ENCODE assay signal across 8 cellular contexts in genomic region chr21:8377093-8377841, GRCh38.
A peak's percentile ranks its signal among the peaks of the same experiment; 100 is the strongest.
DNase-seq lines count a peak whose midpoint lies in the region; ATAC-seq and TF ChIP-seq lines count a peak whose summit lies in the region.
"Not testable (repeated sequence)": the region's sequence is repeated elsewhere in the genome, so short reads cannot be mapped to it uniquely, and the experiment has no call there.

No MANE protein-coding gene starts in this region.

- not testable (repeated sequence) for H3K18ac ChIP-seq in IMR-90 (ENCODE audit: low read depth, low read length)

- H3K79me1 ChIP-seq in IMR-90 (ENCODE audit: low read depth in 1 of 2, low read length in 2 of 2) = not testable (repeated sequence)

- H2AK9ac ChIP-seq in IMR-90 (replicated peaks; ENCODE audit: low read depth, low read length, poor library complexity) = not testable (repeated sequence)

- not testable (repeated sequence) for H2AK5ac ChIP-seq in IMR-90 (ENCODE audit: low read depth, low read length)

- CTCF ChIA-PET in IMR-90 (lab: Yijun Ruan, JAX) = not testable (repeated sequence)

- H3K36me3 Mint-ChIP-seq in activated naive CD8-positive, alpha-beta T cell treated with anti-CD3 and anti-CD28 coated beads, Interleukin-2, amount 10 ng/mL, durations not matched to agents 7 days and 5 days; stimulated activated naive B cell treated with anti-CD40 and anti-IgM and Interleukin-4, amounts not matched to agents 10 μg/mL and 1 μg/mL and 100 μg/mL, for 72 hours: not testable (repeated sequence)

- not testable (repeated sequence) for H3K27ac ChIP-seq in IMR-90 (ENCODE audit: insufficient read depth, low read length); left lung

- dilution Hi-C loops in IMR-90 (cut with HindIII; ENCODE audit: low sequenced_read_pairs, unreplicated experiment) = not testable (repeated sequence)

- H4K20me1 ChIP-seq in IMR-90 (ENCODE audit: insufficient read depth, low read length) = not testable (repeated sequence)

- not testable (repeated sequence) for H3K4me1 ChIP-seq in IMR-90 (ENCODE audit: control insufficient read depth, insufficient read depth, low read length); left lung

- H3K14ac ChIP-seq in IMR-90 (replicated peaks; ENCODE audit: low read depth, low read length) = not testable (repeated sequence)

- intact Hi-C loops in IMR-90 (cut with micrococcal nuclease); left lung (cut with DNase I): not testable (repeated sequence)

- H3K27me3 ChIP-seq in IMR-90 (ENCODE audit: control insufficient read depth, insufficient read depth, low read length); left lung: not testable (repeated sequence)

- not testable (repeated sequence) for H4K91ac ChIP-seq in IMR-90 (ENCODE audit: insufficient read depth, low read depth, low read length)

- TF ChIP-seq RAD21 in IMR-90 (IDR thresholded peaks at IDR 0.05; ENCODE audit: low read length) = not testable (repeated sequence)

- DNase-seq in IMR-90; activated naive CD8-positive, alpha-beta T cell treated with anti-CD3 and anti-CD28 coated beads, Interleukin-2, amount 10 ng/mL, durations not matched to agents 7 days and 5 days; left lung; stimulated activated naive B cell treated with anti-CD40 and anti-IgM and Interleukin-4, amounts not matched to agents 10 μg/mL and 1 μg/mL and 100 μg/mL, for 72 hours: not testable (repeated sequence)

- H3K4me2 ChIP-seq in IMR-90 (ENCODE audit: low read depth, low read length) = not testable (repeated sequence)

- in situ Hi-C loops in IMR-90 (cut with MboI; ENCODE audit: low sequenced_read_pairs) = not testable (repeated sequence)

- not testable (repeated sequence) for H3K56ac ChIP-seq in IMR-90 (ENCODE audit: extremely low read depth, insufficient read depth, low read length)

- H3K23ac ChIP-seq in IMR-90 (ENCODE audit: low read depth, low read length) = not testable (repeated sequence)

- not testable (repeated sequence) for TF ChIP-seq POLR2A in GM18505 (IDR thresholded peaks at IDR 0.05; ENCODE audit: borderline replicate concordance, extremely low read depth, insufficient read depth, insufficient read length); IMR-90 (IDR thresholded peaks at IDR 0.05; ENCODE audit: low read depth, low read length)

- H3K36me3 ChIP-seq in IMR-90 (ENCODE audit: control insufficient read depth, insufficient read depth, low read length); left lung: not testable (repeated sequence)

- H2AFZ ChIP-seq in IMR-90 (replicated peaks; ENCODE audit: low read length, poor library complexity) = not testable (repeated sequence)

- H3K27ac Mint-ChIP-seq in activated naive CD8-positive, alpha-beta T cell treated with anti-CD3 and anti-CD28 coated beads, Interleukin-2, amount 10 ng/mL, durations not matched to agents 7 days and 5 days; stimulated activated naive B cell treated with anti-CD40 and anti-IgM and Interleukin-4, amounts not matched to agents 10 μg/mL and 1 μg/mL and 100 μg/mL, for 72 hours: not testable (repeated sequence)

- WGBS in IMR-90 (ENCODE audit: extremely low coverage in 2 of 2, insufficient read length in 1 of 2), 2 experiments = no CpG with 5 or more reads among the region's 22 CpGs

- H3K9me1 ChIP-seq in IMR-90 (ENCODE audit: insufficient read depth, low read length) = not testable (repeated sequence)

- not testable (repeated sequence) for H2BK15ac ChIP-seq in IMR-90 (ENCODE audit: low read depth, low read length)

- not testable (repeated sequence) for H2BK120ac ChIP-seq in IMR-90 (ENCODE audit: low read depth, low read length)

- H3K9me3 Mint-ChIP-seq in activated naive CD8-positive, alpha-beta T cell treated with anti-CD3 and anti-CD28 coated beads, Interleukin-2, amount 10 ng/mL, durations not matched to agents 7 days and 5 days; stimulated activated naive B cell treated with anti-CD40 and anti-IgM and Interleukin-4, amounts not matched to agents 10 μg/mL and 1 μg/mL and 100 μg/mL, for 72 hours: not testable (repeated sequence)

- H3K4me3 Mint-ChIP-seq in activated naive CD8-positive, alpha-beta T cell treated with anti-CD3 and anti-CD28 coated beads, Interleukin-2, amount 10 ng/mL, durations not matched to agents 7 days and 5 days; stimulated activated naive B cell treated with anti-CD40 and anti-IgM and Interleukin-4, amounts not matched to agents 10 μg/mL and 1 μg/mL and 100 μg/mL, for 72 hours: not testable (repeated sequence)

- H2BK5ac ChIP-seq in IMR-90 (ENCODE audit: low read depth, low read length, poor library complexity, severe bottlenecking) = not testable (repeated sequence)

- H3K27me3 Mint-ChIP-seq in activated naive CD8-positive, alpha-beta T cell treated with anti-CD3 and anti-CD28 coated beads, Interleukin-2, amount 10 ng/mL, durations not matched to agents 7 days and 5 days; stimulated activated naive B cell treated with anti-CD40 and anti-IgM and Interleukin-4, amounts not matched to agents 10 μg/mL and 1 μg/mL and 100 μg/mL, for 72 hours: not testable (repeated sequence)

- H3K4ac ChIP-seq in IMR-90 (ENCODE audit: low read depth, low read length) = not testable (repeated sequence)

- H4K8ac ChIP-seq in IMR-90 (ENCODE audit: low read depth in 2 of 2, low read length in 2 of 2) = not testable (repeated sequence)

- not testable (repeated sequence) for TF ChIP-seq CTCF in IMR-90 (conservative IDR thresholded peaks at IDR 0.05; ENCODE audit: low read depth, low read length); left lung (IDR thresholded peaks at IDR 0.05)

- not testable (repeated sequence) for H3K9me3 ChIP-seq in IMR-90 (ENCODE audit: control insufficient read depth, insufficient read depth, low read length); left lung

- not testable (repeated sequence) for BruUV-seq in IMR-90 (replicated peaks; lab: Mats Ljungman, UMichigan)

- H3K4me1 Mint-ChIP-seq in activated naive CD8-positive, alpha-beta T cell treated with anti-CD3 and anti-CD28 coated beads, Interleukin-2, amount 10 ng/mL, durations not matched to agents 7 days and 5 days; stimulated activated naive B cell treated with anti-CD40 and anti-IgM and Interleukin-4, amounts not matched to agents 10 μg/mL and 1 μg/mL and 100 μg/mL, for 72 hours: not testable (repeated sequence)

- H3K4me3 ChIP-seq in IMR-90 (ENCODE audit: insufficient read depth, low read depth, low read length); left lung: not testable (repeated sequence)

- POLR2A ChIA-PET in IMR-90 (lab: Charles Lee; ENCODE audit: unreplicated experiment); activated naive CD8-positive, alpha-beta T cell treated with anti-CD3 and anti-CD28 coated beads, Interleukin-2, amount 10 ng/mL, durations not matched to agents 7 days and 5 days (lab: Charles Lee): not testable (repeated sequence)

- ATAC-seq in GM18505 (IDR thresholded peaks at IDR 0.05; ENCODE audit: unreplicated experiment) = peak; percentile 72
- peak; percentile 79 for ATAC-seq in GM21360 (IDR thresholded peaks at IDR 0.05; ENCODE audit: unreplicated experiment)
- peak; percentile 60 for ATAC-seq in HG02588 (IDR thresholded peaks at IDR 0.05; ENCODE audit: unreplicated experiment)
- peak; percentile 48 for ATAC-seq in HG03097 (IDR thresholded peaks at IDR 0.05; ENCODE audit: low FRiP score, unreplicated experiment)
- ATAC-seq in IMR-90 (ENCODE audit: low read depth) = peak; percentile 87
- peak; percentile 74 for ATAC-seq in activated naive CD8-positive, alpha-beta T cell treated with anti-CD3 and anti-CD28 coated beads, Interleukin-2, amount 10 ng/mL, durations not matched to agents 7 days and 5 days (ENCODE audit: low read depth)
- peak; percentile 86 for ATAC-seq in left lung
- ATAC-seq in stimulated activated naive B cell treated with anti-CD40 and anti-IgM and Interleukin-4, amounts not matched to agents 10 μg/mL and 1 μg/mL and 100 μg/mL, for 72 hours (replicated peaks) = peak; percentile 78 to 81

- not testable (repeated sequence) for H2BK20ac ChIP-seq in IMR-90 (ENCODE audit: low read depth, low read length)

- not testable (repeated sequence) for H4K5ac ChIP-seq in IMR-90 (ENCODE audit: low read depth, low read length)

- H3K9ac ChIP-seq in IMR-90 (ENCODE audit: low read depth, low read length) = not testable (repeated sequence)
